In genomic region chr3:108006077-108006675, GRCh38 we compare ENCODE assay signal across 10 cellular contexts.
DNase-seq lines count a peak whose midpoint lies in the region; ATAC-seq and TF ChIP-seq lines count a peak whose summit lies in the region.
"Had no signal": no experiment of that assay in that cellular context is flagged by ENCODE, and none has a peak within 500 bp of the region (broad histone marks: within the 10 kb centered on the region; RNA-seq: fewer than 3 reads in every experiment).

No MANE protein-coding gene starts in this region.

- H4K8ac ChIP-seq in H9 (replicated peaks; ENCODE audit: insufficient read length, low read depth, low read length): no peak overlapping the region

- H3K4me1 ChIP-seq in adrenal gland (replicated peaks in 1 of 2) (peaks cover 0 to 14% of the 10 kb centered on the region in 2 donors), right atrium auricular region (peaks cover 0 to 32% of the 10 kb centered on the region in 2 donors), H9 (ENCODE audit: insufficient read depth, low read length) (no peaks in the 10 kb centered on the region; the same call in 1 of the 2 replicates)
- H3K4me1 ChIP-seq: neural progenitor cell had no signal

- H2BK12ac ChIP-seq in H9 (ENCODE audit: insufficient read length, low read depth, low read length): no peak overlapping the region

- ATAC-seq in stimulated activated memory B cell treated with anti-CD40 and anti-IgM and Interleukin-4, amounts not matched to agents 10 μg/mL and 1 μg/mL and 100 μg/mL, for 72 hours: peak; percentile 39
- ATAC-seq in HG03108 (IDR thresholded peaks at IDR 0.05; ENCODE audit: unreplicated experiment) (no peak), GM21737 (IDR thresholded peaks at IDR 0.05; ENCODE audit: unreplicated experiment) (no peak)

- no peak overlapping the region for H3K4me2 ChIP-seq in H9 (ENCODE audit: insufficient read depth, insufficient read length, low read length)
- H3K4me2 ChIP-seq: neural progenitor cell had no signal

- no peak overlapping the region for H3T11ph ChIP-seq in H9 (ENCODE audit: low read length)

- no peaks in the 10 kb centered on the region for H3K36me3 Mint-ChIP-seq in stimulated activated memory B cell treated with anti-CD40 and anti-IgM and Interleukin-4, amounts not matched to agents 10 μg/mL and 1 μg/mL and 100 μg/mL, for 72 hours
- H3K36me3 Mint-ChIP-seq in H9 (ENCODE audit: insufficient read depth in 1 of 3, low read depth in 3 of 3): no peaks in the 10 kb centered on the region
- H3K36me3 Mint-ChIP-seq: neural progenitor cell had no signal

- H2BK20ac ChIP-seq in H9 (ENCODE audit: low read depth, low read length, poor library complexity, severe bottlenecking): no peak overlapping the region

- H2AFZ ChIP-seq in H9 (ENCODE audit: low read length): no peak overlapping the region
- H2AFZ ChIP-seq: neural progenitor cell had no signal

- no peak overlapping the region for H3K9ac ChIP-seq in H9 (ENCODE audit: extremely low read depth, insufficient read length, low read length)
- H3K9ac ChIP-seq: neural progenitor cell had no signal

- intact Hi-C loops in adrenal gland (cut with DNase I): no loop called here

- H3K27ac ChIP-seq in adrenal gland (peak overlapping the region in 1 of 5 donors; percentile 1), right atrium auricular region (peak overlapping the region; percentile 46 to 71), H9 (ENCODE audit: insufficient read length, low read depth, low read length) (no peak overlapping the region)
- H3K27ac ChIP-seq: neural progenitor cell had no signal

- DNase-seq in HUDEP-2 (lab: John Stamatoyannopoulos, UW; ENCODE audit: unreplicated experiment in 76 of 76) (peak in 74 of 76 experiments; percentile 14 to 94 (median 70)), adrenal gland (peak in 6 of 7 donors; percentile 57 to 76 (median 70)), right atrium auricular region (ENCODE audit: low spot score) (no peak), GM20000 (ENCODE audit: low spot score) (no peak), H9 (no peak)
- DNase-seq: GDM1 had no signal

- TF ChIP-seq CTCF in adrenal gland (IDR thresholded peaks at IDR 0.05) (no peak), right atrium auricular region (IDR thresholded peaks at IDR 0.05) (no peak), GM20000 (IDR thresholded peaks at IDR 0.05; ENCODE audit: extremely low read depth, missing control alignments) (no peak), H9 (conservative IDR thresholded peaks at IDR 0.05) (no peak)

- no peak overlapping the region for H3K23ac ChIP-seq in H9 (ENCODE audit: insufficient read length, low read depth, low read length)

- H3K79me1 ChIP-seq in H9 (ENCODE audit: insufficient read depth, low read depth, low read length, poor library complexity, severe bottlenecking): no peaks in the 10 kb centered on the region

- no peaks in the 10 kb centered on the region for H3K36me3 ChIP-seq in adrenal gland (replicated peaks in 1 of 2)
- no peaks in the 10 kb centered on the region for H3K36me3 ChIP-seq in right atrium auricular region
- H3K36me3 ChIP-seq: neural progenitor cell had no signal

- no peaks in the 10 kb centered on the region for H3K27me3 Mint-ChIP-seq in stimulated activated memory B cell treated with anti-CD40 and anti-IgM and Interleukin-4, amounts not matched to agents 10 μg/mL and 1 μg/mL and 100 μg/mL, for 72 hours
- no peaks in the 10 kb centered on the region for H3K27me3 Mint-ChIP-seq in H9 (ENCODE audit: low read depth)

- no peak overlapping the region for H2BK15ac ChIP-seq in H9 (ENCODE audit: low read depth, low read length)

- H3K18ac ChIP-seq in H9 (ENCODE audit: insufficient read length, low read depth, low read length): no peak overlapping the region

- H4K5ac ChIP-seq in H9 (ENCODE audit: insufficient read length, low read depth, low read length): no peak overlapping the region

- H2AK5ac ChIP-seq in H9 (ENCODE audit: insufficient read length, low read length): no peak overlapping the region

- H3K23me2 ChIP-seq in H9 (ENCODE audit: insufficient read length, low read depth, low read length, poor library complexity, severe bottlenecking): no peaks in the 10 kb centered on the region

- TF ChIP-seq POLR2A in adrenal gland (IDR thresholded peaks at IDR 0.05): no peak

- peaks cover 17% of the 10 kb centered on the region for H3K4me1 Mint-ChIP-seq in stimulated activated memory B cell treated with anti-CD40 and anti-IgM and Interleukin-4, amounts not matched to agents 10 μg/mL and 1 μg/mL and 100 μg/mL, for 72 hours
- peaks cover 3 to 5% of the 10 kb centered on the region in 2 experiments; a peak in 1 of 4 replicates for H3K4me1 Mint-ChIP-seq in H9

- no peak overlapping the region for H3K56ac ChIP-seq in H9 (ENCODE audit: insufficient read length, low read depth, low read length)

- no peaks in the 10 kb centered on the region for H3K9me3 ChIP-seq in adrenal gland (replicated peaks in 1 of 3)
- H3K9me3 ChIP-seq in right atrium auricular region: no peaks in the 10 kb centered on the region
- H3K9me3 ChIP-seq in H9 (ENCODE audit: control insufficient read depth, low read depth, low read length): no peaks in the 10 kb centered on the region

- no peak overlapping the region for H4K91ac ChIP-seq in H9 (ENCODE audit: insufficient read length, low read depth, low read length)

- H3K27ac Mint-ChIP-seq in stimulated activated memory B cell treated with anti-CD40 and anti-IgM and Interleukin-4, amounts not matched to agents 10 μg/mL and 1 μg/mL and 100 μg/mL, for 72 hours: no peak overlapping the region
- no peak overlapping the region; a peak in 1 of 7 replicates for H3K27ac Mint-ChIP-seq in H9
- H3K27ac Mint-ChIP-seq: neural progenitor cell had no signal

- H3K14ac ChIP-seq in H9 (ENCODE audit: insufficient read depth, low read length): no peak overlapping the region

- no peak overlapping the region for H2BK120ac ChIP-seq in H9 (ENCODE audit: low read depth, low read length, poor library complexity, severe bottlenecking)

- H3K4me3 ChIP-seq in adrenal gland: no peak overlapping the region
- no peak overlapping the region for H3K4me3 ChIP-seq in right atrium auricular region
- H3K4me3 ChIP-seq: neural progenitor cell had no signal

- 11 to 24% (median 16%) methylated on average over 7 to 9 of the region's 9 CpGs for WGBS in adrenal gland, 4 donors
- no CpG with 5 or more reads among the region's 9 CpGs for WGBS in H9 (ENCODE audit: extremely low coverage, insufficient read length, low lambda C conversion rate)

- H3K4me3 Mint-ChIP-seq in stimulated activated memory B cell treated with anti-CD40 and anti-IgM and Interleukin-4, amounts not matched to agents 10 μg/mL and 1 μg/mL and 100 μg/mL, for 72 hours: no peak overlapping the region
- H3K4me3 Mint-ChIP-seq in H9: no peak overlapping the region
- H3K4me3 Mint-ChIP-seq: neural progenitor cell had no signal

- no peaks in the 10 kb centered on the region for H3K27me3 ChIP-seq in adrenal gland
- H3K27me3 ChIP-seq in right atrium auricular region: no peaks in the 10 kb centered on the region
- H3K27me3 ChIP-seq in H9 (ENCODE audit: insufficient read depth, low read length): no peaks in the 10 kb centered on the region
- H3K27me3 ChIP-seq: neural progenitor cell had no signal

- H3K79me2 ChIP-seq in H9 (ENCODE audit: insufficient read depth, low read length): no peaks in the 10 kb centered on the region

- no peaks in the 10 kb centered on the region for H4K20me1 ChIP-seq in H9 (ENCODE audit: control insufficient read depth, insufficient read depth, insufficient read length)

- H3K9me3 Mint-ChIP-seq in stimulated activated memory B cell treated with anti-CD40 and anti-IgM and Interleukin-4, amounts not matched to agents 10 μg/mL and 1 μg/mL and 100 μg/mL, for 72 hours: no peaks in the 10 kb centered on the region
- H3K9me3 Mint-ChIP-seq in H9: no peaks in the 10 kb centered on the region
- H3K9me3 Mint-ChIP-seq: neural progenitor cell had no signal

- H3K4ac ChIP-seq in H9 (ENCODE audit: low read depth, low read length): no peak overlapping the region

- no peak overlapping the region for H2BK5ac ChIP-seq in H9 (ENCODE audit: insufficient read length, low read length)

Comparison
In these comparisons a context has a peak if more than half of its experiments do, and no peak if none do; other contexts are left out.
1. DNase-seq: peak in HUDEP-2 (74 of 76) and adrenal gland (6 of 7); none in right atrium auricular region (single experiment), GM20000 (single experiment) and H9 (single experiment).